ENCODE assay signal across 1 cellular context in the genomic region with DNA sequence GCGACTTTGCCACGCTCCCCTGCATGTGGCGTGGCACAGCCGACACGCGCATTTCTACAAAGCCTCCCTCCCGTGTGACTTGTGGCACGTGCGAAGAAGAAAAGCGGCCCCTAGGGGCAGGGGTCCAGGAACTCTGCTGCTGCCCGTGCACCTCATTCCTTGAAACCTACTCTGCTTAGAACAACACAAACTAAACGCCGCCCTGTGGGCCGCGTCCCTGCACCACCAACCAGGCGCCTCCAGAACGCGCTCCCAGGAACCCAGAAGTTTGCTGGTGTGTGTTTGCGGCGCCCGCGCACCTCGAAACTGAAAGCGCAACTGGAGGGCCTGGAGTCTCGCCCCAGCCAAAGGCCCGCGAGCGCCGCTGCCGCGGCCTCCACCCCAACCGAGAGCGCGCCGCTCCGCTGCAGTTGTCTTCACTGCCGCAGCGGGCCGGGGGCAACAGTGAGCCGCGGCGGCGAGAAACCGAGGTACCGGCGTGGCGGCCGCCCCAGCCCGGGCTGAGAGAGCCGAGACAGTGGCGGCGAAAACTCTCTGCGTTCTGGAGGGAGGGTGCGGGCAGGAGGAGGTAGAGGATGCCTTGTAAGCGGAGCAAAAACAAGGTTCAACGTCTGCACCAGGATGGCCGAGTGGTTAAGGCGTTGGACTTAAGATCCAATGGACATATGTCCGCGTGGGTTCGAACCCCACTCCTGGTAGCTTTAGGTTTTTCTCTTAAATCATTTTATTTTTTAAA.
TF ChIP-seq lines count a peak whose summit lies in the region.

No MANE protein-coding gene starts in this region.

TF ChIP-seq in HepG2, 621 proteins besides CTCF, POLR2A, EP300 and RAD21 (continued from another document and continues in another):
- peak; percentile 85; the same call in 1 of the 2 replicates for TF ChIP-seq ZNF737 (CRISPR knock-in tag; IDR thresholded peaks at IDR 0.05; ENCODE audit: borderline replicate concordance)
- TF ChIP-seq ZNF724P (CRISPR knock-in tag; IDR thresholded peaks at IDR 0.05; ENCODE audit: borderline replicate concordance) = no peak; the same call in 1 of the 2 replicates
- TF ChIP-seq JUND (CRISPR knock-in tag; IDR thresholded peaks at IDR 0.05) = peak; percentile 47; the same call in 1 of the 2 replicates
- TF ChIP-seq KLF16 (CRISPR knock-in tag; IDR thresholded peaks at IDR 0.05) = peak in 1 of 2 experiments; percentile 97; a peak in 2 of 4 replicates
- peak; percentile 90 for TF ChIP-seq STAG1 (CRISPR knock-in tag; IDR thresholded peaks at IDR 0.05)
- TF ChIP-seq ZNF329 (CRISPR knock-in tag; IDR thresholded peaks at IDR 0.05; ENCODE audit: low read depth) = peak; percentile 82
- TF ChIP-seq, protein P1, sequence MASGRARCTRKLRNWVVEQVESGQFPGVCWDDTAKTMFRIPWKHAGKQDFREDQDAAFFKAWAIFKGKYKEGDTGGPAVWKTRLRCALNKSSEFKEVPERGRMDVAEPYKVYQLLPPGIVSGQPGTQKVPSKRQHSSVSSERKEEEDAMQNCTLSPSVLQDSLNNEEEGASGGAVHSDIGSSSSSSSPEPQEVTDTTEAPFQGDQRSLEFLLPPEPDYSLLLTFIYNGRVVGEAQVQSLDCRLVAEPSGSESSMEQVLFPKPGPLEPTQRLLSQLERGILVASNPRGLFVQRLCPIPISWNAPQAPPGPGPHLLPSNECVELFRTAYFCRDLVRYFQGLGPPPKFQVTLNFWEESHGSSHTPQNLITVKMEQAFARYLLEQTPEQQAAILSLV (CRISPR knock-in tag; IDR thresholded peaks at IDR 0.05; ENCODE audit: borderline replicate concordance) = peak; percentile 42; the same call in 1 of the 2 replicates
- TF ChIP-seq ZFP37 (CRISPR knock-in tag; IDR thresholded peaks at IDR 0.05; ENCODE audit: borderline replicate concordance) = peak; percentile 81
- TF ChIP-seq, protein P2, sequence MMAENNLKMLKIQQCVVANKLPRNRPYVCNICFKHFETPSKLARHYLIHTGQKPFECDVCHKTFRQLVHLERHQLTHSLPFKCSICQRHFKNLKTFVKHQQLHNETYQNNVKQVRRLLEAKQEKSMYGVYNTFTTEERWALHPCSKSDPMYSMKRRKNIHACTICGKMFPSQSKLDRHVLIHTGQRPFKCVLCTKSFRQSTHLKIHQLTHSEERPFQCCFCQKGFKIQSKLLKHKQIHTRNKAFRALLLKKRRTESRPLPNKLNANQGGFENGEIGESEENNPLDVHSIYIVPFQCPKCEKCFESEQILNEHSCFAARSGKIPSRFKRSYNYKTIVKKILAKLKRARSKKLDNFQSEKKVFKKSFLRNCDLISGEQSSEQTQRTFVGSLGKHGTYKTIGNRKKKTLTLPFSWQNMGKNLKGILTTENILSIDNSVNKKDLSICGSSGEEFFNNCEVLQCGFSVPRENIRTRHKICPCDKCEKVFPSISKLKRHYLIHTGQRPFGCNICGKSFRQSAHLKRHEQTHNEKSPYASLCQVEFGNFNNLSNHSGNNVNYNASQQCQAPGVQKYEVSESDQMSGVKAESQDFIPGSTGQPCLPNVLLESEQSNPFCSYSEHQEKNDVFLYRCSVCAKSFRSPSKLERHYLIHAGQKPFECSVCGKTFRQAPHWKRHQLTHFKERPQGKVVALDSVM (CRISPR knock-in tag; IDR thresholded peaks at IDR 0.05) = peak; percentile 92
- TF ChIP-seq DR1 (CRISPR knock-in tag; IDR thresholded peaks at IDR 0.05) = peak; percentile 70; the same call in 1 of the 2 replicates
- TF ChIP-seq ZFP1 (CRISPR knock-in tag; IDR thresholded peaks at IDR 0.05) = peak; percentile 74; the same call in 1 of the 2 replicates
- TF ChIP-seq ZFP41 (CRISPR knock-in tag; IDR thresholded peaks at IDR 0.05; ENCODE audit: borderline replicate concordance) = no peak
- TF ChIP-seq ZNF33B (CRISPR knock-in tag; IDR thresholded peaks at IDR 0.05) = peak; percentile 98; the same call in 1 of the 2 replicates
- TF ChIP-seq YEATS4 (CRISPR knock-in tag; IDR thresholded peaks at IDR 0.05; ENCODE audit: borderline replicate concordance) = peak; percentile 86
- no peak for TF ChIP-seq ZNF101 (CRISPR knock-in tag; IDR thresholded peaks at IDR 0.05; ENCODE audit: borderline replicate concordance, low read depth)
- TF ChIP-seq ASH2L (IDR thresholded peaks at IDR 0.05; ENCODE audit: insufficient read length, low read depth, low read length) = peak; percentile 100
- TF ChIP-seq SRF (IDR thresholded peaks at IDR 0.05; ENCODE audit: low read depth, low read length) = no peak
- peak; percentile 45 for TF ChIP-seq MEIS2 (CRISPR knock-in tag; IDR thresholded peaks at IDR 0.05)
- TF ChIP-seq AGO2 (optimal IDR thresholded peaks at IDR 0.05; ENCODE audit: low read depth, low read length) = peak; percentile 59
- peak; percentile 49; the same call in 1 of the 2 replicates for TF ChIP-seq ZBTB20 (CRISPR knock-in tag; IDR thresholded peaks at IDR 0.05; ENCODE audit: borderline replicate concordance, low read depth)
- peak; percentile 90 for TF ChIP-seq PHF21A (CRISPR knock-in tag; IDR thresholded peaks at IDR 0.05)
- TF ChIP-seq, protein P3, sequence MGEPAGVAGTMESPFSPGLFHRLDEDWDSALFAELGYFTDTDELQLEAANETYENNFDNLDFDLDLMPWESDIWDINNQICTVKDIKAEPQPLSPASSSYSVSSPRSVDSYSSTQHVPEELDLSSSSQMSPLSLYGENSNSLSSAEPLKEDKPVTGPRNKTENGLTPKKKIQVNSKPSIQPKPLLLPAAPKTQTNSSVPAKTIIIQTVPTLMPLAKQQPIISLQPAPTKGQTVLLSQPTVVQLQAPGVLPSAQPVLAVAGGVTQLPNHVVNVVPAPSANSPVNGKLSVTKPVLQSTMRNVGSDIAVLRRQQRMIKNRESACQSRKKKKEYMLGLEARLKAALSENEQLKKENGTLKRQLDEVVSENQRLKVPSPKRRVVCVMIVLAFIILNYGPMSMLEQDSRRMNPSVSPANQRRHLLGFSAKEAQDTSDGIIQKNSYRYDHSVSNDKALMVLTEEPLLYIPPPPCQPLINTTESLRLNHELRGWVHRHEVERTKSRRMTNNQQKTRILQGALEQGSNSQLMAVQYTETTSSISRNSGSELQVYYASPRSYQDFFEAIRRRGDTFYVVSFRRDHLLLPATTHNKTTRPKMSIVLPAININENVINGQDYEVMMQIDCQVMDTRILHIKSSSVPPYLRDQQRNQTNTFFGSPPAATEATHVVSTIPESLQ (CRISPR knock-in tag; conservative IDR thresholded peaks at IDR 0.05) = no peak; the same call in 1 of the 2 replicates
- TF ChIP-seq SETDB1 (CRISPR knock-in tag; IDR thresholded peaks at IDR 0.05; ENCODE audit: borderline replicate concordance) = no peak
- TF ChIP-seq JUN (CRISPR knock-in tag; IDR thresholded peaks at IDR 0.05) = peak; percentile 58; the same call in 1 of the 2 replicates
- TF ChIP-seq LCORL (IDR thresholded peaks at IDR 0.05) = no peak
- peak; percentile 94 for TF ChIP-seq LCORL (CRISPR knock-in tag; IDR thresholded peaks at IDR 0.05)
- peak; percentile 88 for TF ChIP-seq ZNF614 (CRISPR knock-in tag; IDR thresholded peaks at IDR 0.05; ENCODE audit: borderline replicate concordance)
- no peak; the same call in 1 of the 2 replicates for TF ChIP-seq ZNF678 (CRISPR knock-in tag; IDR thresholded peaks at IDR 0.05)
- TF ChIP-seq ZC3H4 (CRISPR knock-in tag; IDR thresholded peaks at IDR 0.05; ENCODE audit: borderline replicate concordance) = no peak
- TF ChIP-seq, protein P4, sequence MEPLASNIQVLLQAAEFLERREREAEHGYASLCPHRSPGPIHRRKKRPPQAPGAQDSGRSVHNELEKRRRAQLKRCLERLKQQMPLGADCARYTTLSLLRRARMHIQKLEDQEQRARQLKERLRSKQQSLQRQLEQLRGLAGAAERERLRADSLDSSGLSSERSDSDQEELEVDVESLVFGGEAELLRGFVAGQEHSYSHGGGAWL (CRISPR knock-in tag; IDR thresholded peaks at IDR 0.05) = peak; percentile 45
- TF ChIP-seq FOXK1 (CRISPR knock-in tag; IDR thresholded peaks at IDR 0.05; ENCODE audit: borderline replicate concordance, low read depth) = peak; percentile 80; the same call in 1 of the 2 replicates
- TF ChIP-seq, protein P5, sequence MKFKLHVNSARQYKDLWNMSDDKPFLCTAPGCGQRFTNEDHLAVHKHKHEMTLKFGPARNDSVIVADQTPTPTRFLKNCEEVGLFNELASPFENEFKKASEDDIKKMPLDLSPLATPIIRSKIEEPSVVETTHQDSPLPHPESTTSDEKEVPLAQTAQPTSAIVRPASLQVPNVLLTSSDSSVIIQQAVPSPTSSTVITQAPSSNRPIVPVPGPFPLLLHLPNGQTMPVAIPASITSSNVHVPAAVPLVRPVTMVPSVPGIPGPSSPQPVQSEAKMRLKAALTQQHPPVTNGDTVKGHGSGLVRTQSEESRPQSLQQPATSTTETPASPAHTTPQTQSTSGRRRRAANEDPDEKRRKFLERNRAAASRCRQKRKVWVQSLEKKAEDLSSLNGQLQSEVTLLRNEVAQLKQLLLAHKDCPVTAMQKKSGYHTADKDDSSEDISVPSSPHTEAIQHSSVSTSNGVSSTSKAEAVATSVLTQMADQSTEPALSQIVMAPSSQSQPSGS (CRISPR knock-in tag; IDR thresholded peaks at IDR 0.05) = peak; percentile 63
- TF ChIP-seq, protein P6, sequence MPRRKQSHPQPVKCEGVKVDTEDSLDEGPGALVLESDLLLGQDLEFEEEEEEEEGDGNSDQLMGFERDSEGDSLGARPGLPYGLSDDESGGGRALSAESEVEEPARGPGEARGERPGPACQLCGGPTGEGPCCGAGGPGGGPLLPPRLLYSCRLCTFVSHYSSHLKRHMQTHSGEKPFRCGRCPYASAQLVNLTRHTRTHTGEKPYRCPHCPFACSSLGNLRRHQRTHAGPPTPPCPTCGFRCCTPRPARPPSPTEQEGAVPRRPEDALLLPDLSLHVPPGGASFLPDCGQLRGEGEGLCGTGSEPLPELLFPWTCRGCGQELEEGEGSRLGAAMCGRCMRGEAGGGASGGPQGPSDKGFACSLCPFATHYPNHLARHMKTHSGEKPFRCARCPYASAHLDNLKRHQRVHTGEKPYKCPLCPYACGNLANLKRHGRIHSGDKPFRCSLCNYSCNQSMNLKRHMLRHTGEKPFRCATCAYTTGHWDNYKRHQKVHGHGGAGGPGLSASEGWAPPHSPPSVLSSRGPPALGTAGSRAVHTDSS (CRISPR knock-in tag; conservative IDR thresholded peaks at IDR 0.05) = peak; percentile 96
- TF ChIP-seq ZNF674 (CRISPR knock-in tag; IDR thresholded peaks at IDR 0.05; ENCODE audit: low read depth) = no peak
- TF ChIP-seq ZFP90 (CRISPR knock-in tag; IDR thresholded peaks at IDR 0.05; ENCODE audit: borderline replicate concordance) = peak; percentile 83
- no peak; the same call in 1 of the 2 replicates for TF ChIP-seq ZNF660 (CRISPR knock-in tag; IDR thresholded peaks at IDR 0.05; ENCODE audit: borderline replicate concordance, low read depth)
- TF ChIP-seq ZFP36 (IDR thresholded peaks at IDR 0.05; ENCODE audit: borderline replicate concordance, low read depth, low read length, partially characterized antibody) = peak; percentile 16
- peak; percentile 81 for TF ChIP-seq SAP130 (CRISPR knock-in tag; IDR thresholded peaks at IDR 0.05; ENCODE audit: low read depth)
- peak in 1 of 2 experiments; percentile 5; a peak in 1 of 4 replicates for TF ChIP-seq NR2F1 (CRISPR knock-in tag; IDR thresholded peaks at IDR 0.05)
- no peak for TF ChIP-seq FOXP1 (IDR thresholded peaks at IDR 0.05)
- TF ChIP-seq FOXP1 (CRISPR knock-in tag; IDR thresholded peaks at IDR 0.05) = no peak
- peak; percentile 97 for TF ChIP-seq BRCA1 (CRISPR knock-in tag; IDR thresholded peaks at IDR 0.05)
- TF ChIP-seq IRF2 (CRISPR knock-in tag; IDR thresholded peaks at IDR 0.05) = peak; percentile 94
- TF ChIP-seq ZNF749 (CRISPR knock-in tag; IDR thresholded peaks at IDR 0.05; ENCODE audit: borderline replicate concordance) = no peak; the same call in 1 of the 2 replicates
- no peak for TF ChIP-seq ATRX (CRISPR knock-in tag; IDR thresholded peaks at IDR 0.05; ENCODE audit: borderline replicate concordance)
- TF ChIP-seq CBFB (CRISPR knock-in tag; IDR thresholded peaks at IDR 0.05) = peak; percentile 69; the same call in 1 of the 2 replicates
- TF ChIP-seq, protein P7, sequence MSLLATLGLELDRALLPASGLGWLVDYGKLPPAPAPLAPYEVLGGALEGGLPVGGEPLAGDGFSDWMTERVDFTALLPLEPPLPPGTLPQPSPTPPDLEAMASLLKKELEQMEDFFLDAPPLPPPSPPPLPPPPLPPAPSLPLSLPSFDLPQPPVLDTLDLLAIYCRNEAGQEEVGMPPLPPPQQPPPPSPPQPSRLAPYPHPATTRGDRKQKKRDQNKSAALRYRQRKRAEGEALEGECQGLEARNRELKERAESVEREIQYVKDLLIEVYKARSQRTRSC (CRISPR knock-in tag; IDR thresholded peaks at IDR 0.05; ENCODE audit: low read depth) = no peak
- TF ChIP-seq KDM3A (CRISPR knock-in tag; IDR thresholded peaks at IDR 0.05; ENCODE audit: low read depth) = peak; percentile 98
- TF ChIP-seq CAMTA2 (CRISPR knock-in tag; IDR thresholded peaks at IDR 0.05; ENCODE audit: borderline replicate concordance) = no peak
- TF ChIP-seq, protein P8, sequence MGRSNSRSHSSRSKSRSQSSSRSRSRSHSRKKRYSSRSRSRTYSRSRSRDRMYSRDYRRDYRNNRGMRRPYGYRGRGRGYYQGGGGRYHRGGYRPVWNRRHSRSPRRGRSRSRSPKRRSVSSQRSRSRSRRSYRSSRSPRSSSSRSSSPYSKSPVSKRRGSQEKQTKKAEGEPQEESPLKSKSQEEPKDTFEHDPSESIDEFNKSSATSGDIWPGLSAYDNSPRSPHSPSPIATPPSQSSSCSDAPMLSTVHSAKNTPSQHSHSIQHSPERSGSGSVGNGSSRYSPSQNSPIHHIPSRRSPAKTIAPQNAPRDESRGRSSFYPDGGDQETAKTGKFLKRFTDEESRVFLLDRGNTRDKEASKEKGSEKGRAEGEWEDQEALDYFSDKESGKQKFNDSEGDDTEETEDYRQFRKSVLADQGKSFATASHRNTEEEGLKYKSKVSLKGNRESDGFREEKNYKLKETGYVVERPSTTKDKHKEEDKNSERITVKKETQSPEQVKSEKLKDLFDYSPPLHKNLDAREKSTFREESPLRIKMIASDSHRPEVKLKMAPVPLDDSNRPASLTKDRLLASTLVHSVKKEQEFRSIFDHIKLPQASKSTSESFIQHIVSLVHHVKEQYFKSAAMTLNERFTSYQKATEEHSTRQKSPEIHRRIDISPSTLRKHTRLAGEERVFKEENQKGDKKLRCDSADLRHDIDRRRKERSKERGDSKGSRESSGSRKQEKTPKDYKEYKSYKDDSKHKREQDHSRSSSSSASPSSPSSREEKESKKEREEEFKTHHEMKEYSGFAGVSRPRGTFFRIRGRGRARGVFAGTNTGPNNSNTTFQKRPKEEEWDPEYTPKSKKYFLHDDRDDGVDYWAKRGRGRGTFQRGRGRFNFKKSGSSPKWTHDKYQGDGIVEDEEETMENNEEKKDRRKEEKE (IDR thresholded peaks at IDR 0.05) = no peak
- peak; percentile 85 for TF ChIP-seq ZNF670 (CRISPR knock-in tag; IDR thresholded peaks at IDR 0.05; ENCODE audit: borderline replicate concordance)
- TF ChIP-seq SALL1 (CRISPR knock-in tag; IDR thresholded peaks at IDR 0.05) = peak; percentile 90
- TF ChIP-seq JUNB (CRISPR knock-in tag; IDR thresholded peaks at IDR 0.05; ENCODE audit: borderline replicate concordance) = no peak
- TF ChIP-seq ZNF563 (CRISPR knock-in tag; IDR thresholded peaks at IDR 0.05) = peak; percentile 86
- TF ChIP-seq ZFY (CRISPR knock-in tag; IDR thresholded peaks at IDR 0.05) = peak; percentile 94
- 0 out of 2 replicates have a peak, but pooled peaks have one; percentile 42 for TF ChIP-seq ZNF652 (CRISPR knock-in tag; IDR thresholded peaks at IDR 0.05; ENCODE audit: borderline replicate concordance, low read depth)
